14 cellular contexts compared by ENCODE assay signal in the genomic region with DNA sequence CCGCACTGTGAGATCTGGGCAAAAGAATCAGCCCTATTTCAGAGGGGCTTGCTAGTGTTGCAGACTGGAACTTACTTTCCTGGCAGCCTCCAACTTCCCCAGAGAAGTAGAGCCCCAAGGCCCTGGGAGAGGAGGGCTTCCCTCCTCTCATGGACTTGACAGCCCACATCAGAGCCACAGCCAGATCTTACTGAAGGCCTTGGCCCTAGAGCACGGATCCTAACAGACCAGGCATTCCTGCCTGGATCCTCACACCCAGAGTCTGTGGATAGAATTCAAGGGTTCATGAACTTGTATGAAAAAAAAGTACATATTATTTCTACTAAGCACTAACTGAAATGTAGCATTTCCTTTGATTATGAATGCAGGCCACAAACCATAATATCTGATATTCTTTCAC. TPM values are rescaled to one million over a fixed set of nuclear protein-coding genes. Genes with fewer than 3 reads are reported as not detected.
A peak's percentile ranks its signal among the peaks of the same experiment; 100 is the strongest.
DNase-seq lines count a peak whose midpoint lies in the region; ATAC-seq and TF ChIP-seq lines count a peak whose summit lies in the region.
"Had no signal": no experiment of that assay in that cellular context is flagged by ENCODE, and none has a peak within 500 bp of the region (broad histone marks: within the 10 kb centered on the region; RNA-seq: fewer than 3 reads in every experiment).

No MANE protein-coding gene starts in this region.

- no peaks in the 10 kb centered on the region for H4K20me1 ChIP-seq in mammary epithelial cell (ENCODE audit: insufficient read depth, low read length)

- no peaks in the 10 kb centered on the region for H3K79me2 ChIP-seq in mammary epithelial cell (ENCODE audit: insufficient read depth, low read length)

- H3K27ac ChIP-seq in breast epithelium: peak overlapping the region; percentile 38 to 64
- no peak overlapping the region for H3K27ac ChIP-seq in mammary epithelial cell (ENCODE audit: insufficient read depth, low read depth, low read length)
- H3K27ac ChIP-seq in lower lobe of right lung: peak overlapping the region; percentile 28
- peak overlapping the region; percentile 0 to 20 for H3K27ac ChIP-seq in tibial artery
- H3K27ac ChIP-seq: brain microvascular endothelial cell had no signal

- H3K36me3 ChIP-seq in breast epithelium (no peaks in the 10 kb centered on the region), mammary epithelial cell (ENCODE audit: insufficient read depth, low read length) (no peaks in the 10 kb centered on the region), lower lobe of right lung (peaks cover 8% of the 10 kb centered on the region), tibial artery (peaks cover 0 to 10% (median 9%) of the 10 kb centered on the region in 3 donors)

- ATAC-seq in lower lobe of right lung (no peak), HG03520 (IDR thresholded peaks at IDR 0.05; ENCODE audit: unreplicated experiment) (no peak)
- ATAC-seq: HepG2, left colon had no signal

- dilution Hi-C loops in mammary epithelial cell (cut with HindIII; ENCODE audit: low sequenced_read_pairs): no loop called here

- CTCF ChIA-PET in mammary epithelial cell (lab: Charles Lee; ENCODE audit: low non-redundant PET): no interaction called here
- CTCF ChIA-PET in activated CD4-positive, alpha-beta memory T cell treated with anti-CD3 and anti-CD28 coated beads for 36 hours (lab: Charles Lee): no interaction called here

- H3K9me3 ChIP-seq in breast epithelium: no peaks in the 10 kb centered on the region
- H3K9me3 ChIP-seq in mammary epithelial cell (replicated peaks; ENCODE audit: insufficient read depth, low read length): no peaks in the 10 kb centered on the region
- no peaks in the 10 kb centered on the region for H3K9me3 ChIP-seq in lower lobe of right lung
- H3K9me3 ChIP-seq in tibial artery: no peaks in the 10 kb centered on the region

- no peaks in the 10 kb centered on the region for H3K9me3 Mint-ChIP-seq in activated CD4-positive, alpha-beta memory T cell treated with anti-CD3 and anti-CD28 coated beads for 36 hours

- peaks cover 28% of the 10 kb centered on the region for H3K36me3 Mint-ChIP-seq in activated CD4-positive, alpha-beta memory T cell treated with anti-CD3 and anti-CD28 coated beads for 36 hours

- H3K4me3 Mint-ChIP-seq in activated CD4-positive, alpha-beta memory T cell treated with anti-CD3 and anti-CD28 coated beads for 36 hours: peak overlapping the region; percentile 40

- H3K4me1 ChIP-seq in breast epithelium: no peaks in the 10 kb centered on the region
- no peaks in the 10 kb centered on the region for H3K4me1 ChIP-seq in mammary epithelial cell (ENCODE audit: insufficient read depth, low read length)
- peaks cover 31% of the 10 kb centered on the region for H3K4me1 ChIP-seq in lower lobe of right lung
- peaks cover 0 to 79% (median 37%) of the 10 kb centered on the region in 4 donors for H3K4me1 ChIP-seq in tibial artery

- no peak overlapping the region for H3K9ac ChIP-seq in mammary epithelial cell (ENCODE audit: insufficient read depth, low read length)

- POLR2A ChIA-PET in activated CD4-positive, alpha-beta memory T cell treated with anti-CD3 and anti-CD28 coated beads for 36 hours (lab: Charles Lee): no interaction called here

- intact Hi-C loops in breast epithelium (cut with DNase I; ENCODE audit: low total_unique reads): no loop called here
- intact Hi-C loops in mammary epithelial cell (cut with micrococcal nuclease): no loop called here
- intact Hi-C loops in activated CD4-positive, alpha-beta memory T cell treated with anti-CD3 and anti-CD28 coated beads for 36 hours (cut with micrococcal nuclease): no loop called here
- intact Hi-C loops in lower lobe of right lung (cut with DNase I): no loop called here
- intact Hi-C loops in tibial artery (cut with DNase I; ENCODE audit: low total_unique reads): no loop called here

- TF ChIP-seq CTCF in breast epithelium (IDR thresholded peaks at IDR 0.05) (no peak), mammary epithelial cell (conservative IDR thresholded peaks at IDR 0.05 in 1 of 2, IDR thresholded peaks at IDR 0.05 in 1 of 2; ENCODE audit: extremely low read depth in 1 of 2, insufficient read depth in 1 of 2, low read depth in 1 of 2, low read length in 2 of 2) (no peak), lower lobe of right lung (IDR thresholded peaks at IDR 0.05) (no peak), tibial artery (IDR thresholded peaks at IDR 0.05) (no peak)

- peak overlapping the region; percentile 82 for H3K27ac Mint-ChIP-seq in activated CD4-positive, alpha-beta memory T cell treated with anti-CD3 and anti-CD28 coated beads for 36 hours

- H3K4me1 Mint-ChIP-seq in activated CD4-positive, alpha-beta memory T cell treated with anti-CD3 and anti-CD28 coated beads for 36 hours (ENCODE audit: low read depth): peaks cover 86% of the 10 kb centered on the region

- H3K4me3 ChIP-seq in breast epithelium (no peak overlapping the region), mammary epithelial cell (replicated peaks in 1 of 3; ENCODE audit: insufficient read depth in 1 of 3, low read depth in 2 of 3, low read length in 3 of 3) (no peak overlapping the region), lower lobe of right lung (no peak overlapping the region), tibial artery (no peak overlapping the region)

- no peak overlapping the region for H2AFZ ChIP-seq in mammary epithelial cell (ENCODE audit: low read depth, low read length)

- in situ Hi-C loops in mammary epithelial cell (cut with MboI; ENCODE audit: low sequenced_read_pairs in 2 of 2): no loop called here

- no peaks in the 10 kb centered on the region for H3K27me3 Mint-ChIP-seq in activated CD4-positive, alpha-beta memory T cell treated with anti-CD3 and anti-CD28 coated beads for 36 hours

- no peak for TF ChIP-seq POLR2A in breast epithelium (IDR thresholded peaks at IDR 0.05)

- H3K27me3 ChIP-seq in breast epithelium (no peaks in the 10 kb centered on the region), mammary epithelial cell (ENCODE audit: insufficient read depth, low read length) (no peaks in the 10 kb centered on the region), lower lobe of right lung (ENCODE audit: low read depth) (no peaks in the 10 kb centered on the region), tibial artery (no peaks in the 10 kb centered on the region)
- H3K27me3 ChIP-seq: brain microvascular endothelial cell had no signal

- no TSS peak for BruUV-seq in mammary epithelial cell (replicated peaks; lab: Mats Ljungman, UMichigan)

- WGBS in mammary epithelial cell (ENCODE audit: low coverage, missing lambda C conversion rate): 100% methylated on average over 2 of the region's 2 CpGs

- no peak for DNase-seq in breast epithelium (ENCODE audit: low spot score in 2 of 2)
- no peak for DNase-seq in mammary epithelial cell
- no peak for DNase-seq in activated CD4-positive, alpha-beta memory T cell treated with anti-CD3 and anti-CD28 coated beads for 36 hours
- no peak for DNase-seq in lower lobe of right lung
- no peak for DNase-seq in tibial artery
- no peak for DNase-seq in stimulated activated CD4-positive, alpha-beta T cell treated with anti-CD3 and anti-CD28 coated beads, Interleukin-4, amount 100 ng/mL, for 1 hour
- no peak for DNase-seq in DMS79 (lab: John Stamatoyannopoulos, UW)
- DNase-seq: brain microvascular endothelial cell; effector CD8-positive, alpha-beta T cell; left colon; NCI-H82; SW 1271 had no signal

- no peak overlapping the region for H3K4me2 ChIP-seq in mammary epithelial cell (ENCODE audit: insufficient read depth, low read depth, low read length)

RNA-seq across cellular contexts. Expression of a gene that starts 8.3 kb away (rescaled TPM):
- 10 to 100 TPM; 17.6 to 43.2 (median 24.9) TPM for total RNA-seq in breast epithelium
- 1 to 10 TPM in 1 of 2 donors, not detected in 1; 1.0 TPM for total RNA-seq in mammary epithelial cell
- polyA plus RNA-seq in mammary epithelial cell: 0.08 TPM
- polyA minus RNA-seq in mammary epithelial cell: not detected
- total RNA-seq in activated CD4-positive, alpha-beta memory T cell treated with anti-CD3 and anti-CD28 coated beads for 36 hours: 100 to 1,000 TPM; 170 to 183 TPM
- total RNA-seq in lower lobe of right lung: 84.4 TPM
- total RNA-seq: HepG2 had no signal

Comparison
In these comparisons a context has a peak if more than half of its experiments do, and no peak if none do; other contexts are left out.
1. RNA of a gene that starts 8.3 kb away (total RNA-seq): 170 to 183 TPM in activated CD4-positive, alpha-beta memory T cell treated with anti-CD3 and anti-CD28 coated beads for 36 hours, 84.4 TPM in lower lobe of right lung (single experiment) and 17.6 to 43.2 TPM in breast epithelium; 1.0 TPM in mammary epithelial cell; every median in the first group is over 4 times any median in the second.